ENCODE assay signal across 8 cellular contexts in genomic region chr9:91361294-91362201, GRCh38. TPM values are rescaled to one million over a fixed set of nuclear protein-coding genes. Genes with fewer than 3 reads are reported as not detected.
DNase-seq lines count a peak whose midpoint lies in the region; ATAC-seq and TF ChIP-seq lines count a peak whose summit lies in the region.

Gene AUH, minus strand, starts transcription at chr9:91361918. Its CDS starts 29 bp downstream, at chr9:91361889.

- peak; percentile 80 for ATAC-seq in GM19395 (IDR thresholded peaks at IDR 0.05; ENCODE audit: unreplicated experiment)
- peak; percentile 47 for ATAC-seq in HG03558 (IDR thresholded peaks at IDR 0.05; ENCODE audit: extremely low read depth, unreplicated experiment)

- H3K4me3 ChIP-seq in epithelial cell of proximal tubule (ENCODE audit: low read depth, low read length) = peak within 1 kb of the TSS; percentile 83
- peak within 1 kb of the TSS; percentile 95 to 98 for H3K4me3 ChIP-seq in mucosa of rectum (ENCODE audit: low read length in 2 of 2)

- H3K4me1 ChIP-seq in mucosa of rectum (ENCODE audit: control insufficient read depth in 2 of 2, insufficient read depth in 2 of 2, low read length in 2 of 2) = peaks cover 14 to 15% of the 10 kb centered on the region in 2 donors

- H3K36me3 ChIP-seq in mucosa of rectum (ENCODE audit: control insufficient read depth in 2 of 2, insufficient read depth in 2 of 2, low read length in 2 of 2) = peaks cover 6 to 7% of the 10 kb centered on the region in 2 donors

- no peaks in the 10 kb centered on the region for H3K9me3 ChIP-seq in mucosa of rectum (ENCODE audit: control insufficient read depth in 2 of 2, low read length in 2 of 2)

- DNase-seq in COLO829 (ENCODE audit: low spot score) = peak; percentile 90
- DNase-seq in OCI-M1 (lab: John Stamatoyannopoulos, UW) = peak; percentile 88
- DNase-seq in activated T-cell treated with anti-CD3 and anti-CD28 coated beads for 48 hours (ENCODE audit: low read depth) = peak; percentile 90
- DNase-seq in epithelial cell of proximal tubule (ENCODE audit: low read depth) = no peak
- peak; percentile 59 to 69 for DNase-seq in stimulated activated CD8-positive, alpha-beta memory T cell treated with anti-CD3 and anti-CD28 coated beads, Interleukin-4, amount 100 ng/mL, for 4 hours (ENCODE audit: low read depth in 2 of 2, low spot score in 1 of 2)

- no peak for TF ChIP-seq CTCF in epithelial cell of proximal tubule (conservative IDR thresholded peaks at IDR 0.05; ENCODE audit: low read depth, low read length)

- H3K9ac ChIP-seq in mucosa of rectum (ENCODE audit: low read depth in 1 of 2, low read length in 2 of 2) = peak within 1 kb of the TSS; percentile 82 to 97

- peak within 1 kb of the TSS; percentile 92 to 93 for H3K27ac ChIP-seq in mucosa of rectum (ENCODE audit: low read depth in 2 of 2, low read length in 2 of 2)

- H3K27me3 ChIP-seq in mucosa of rectum (ENCODE audit: control insufficient read depth in 2 of 2, insufficient read depth in 2 of 2, low read length in 2 of 2) = no peaks in the 10 kb centered on the region

RNA-seq across cellular contexts. Expression of gene AUH, which starts in this region (rescaled TPM):
- total RNA-seq in epithelial cell of proximal tubule = 13.8 and 16.8 TPM in 2 replicates
